Comparison of ENCODE assay signal across 14 cellular contexts in genomic region chr11:64092761-64093136, GRCh38. TPM values are rescaled to one million over a fixed set of nuclear protein-coding genes. Genes with fewer than 3 reads are reported as not detected.
A peak's percentile ranks its signal among the peaks of the same experiment; 100 is the strongest.
DNase-seq lines count a peak whose midpoint lies in the region; ATAC-seq, FAIRE-seq and TF ChIP-seq lines count a peak whose summit lies in the region.
"Had no signal": no experiment of that assay in that cellular context is flagged by ENCODE, and none has a peak within 500 bp of the region (broad histone marks: within the 10 kb centered on the region; RNA-seq: fewer than 3 reads in every experiment).

No MANE protein-coding gene starts in this region.

- H3K4me1 ChIP-seq in BLaER1 treated with 17β-estradiol and CSF1 and Interleukin-3, amounts not matched to agents 10 nM and 100 nM = peaks cover 84 to 100% (median 100%) of the 10 kb centered on the region in 10 experiments

- no peaks in the 10 kb centered on the region for H3K36me3 Mint-ChIP-seq in osteocyte (ENCODE audit: unreplicated experiment)

- peak overlapping the region; percentile 82 to 98 (median 95) for H3K4me2 ChIP-seq in BLaER1 treated with 17β-estradiol and CSF1 and Interleukin-3, amounts not matched to agents 10 nM and 100 nM

- H3K9me3 Mint-ChIP-seq in osteocyte (ENCODE audit: unreplicated experiment) = no peaks in the 10 kb centered on the region

- no peaks in the 10 kb centered on the region for H3K27me3 Mint-ChIP-seq in osteocyte (ENCODE audit: unreplicated experiment)

- no peak for TF ChIP-seq POLR2A in NB4 (IDR thresholded peaks at IDR 0.05; ENCODE audit: extremely low read depth, insufficient read length)

- peak overlapping the region in 7 of 11 experiments; percentile 68 to 77 (median 74); a peak in 9 of 22 replicates for H3K9ac ChIP-seq in BLaER1 treated with 17β-estradiol and CSF1 and Interleukin-3, amounts not matched to agents 10 nM and 100 nM

- DNase-seq in NB4 (ENCODE audit: low read depth) (peak; percentile 16), dorsolateral prefrontal cortex (no peak), substantia nigra (lab: John Stamatoyannopoulos, UW) (no peak), osteocyte (ENCODE audit: extremely low spot score, unreplicated experiment) (no peak), D721Med (ENCODE audit: insufficient read length, low spot score) (no peak)
- DNase-seq: DMS153, KG1, NCI-H1105 treated with DMSO at 0.1 percent for 48 hours, NCI-H446 treated with DMSO at 0.1 percent for 48 hours, NCI-H82, SIG-M5 had no signal

- H4K20me1 ChIP-seq in BLaER1 treated with 17β-estradiol and CSF1 and Interleukin-3, amounts not matched to agents 10 nM and 100 nM = peaks cover 14 to 71% (median 32%) of the 10 kb centered on the region in 11 experiments; a peak in 17 of 22 replicates

- no peaks in the 10 kb centered on the region for H3K9me3 ChIP-seq in BLaER1 treated with 17β-estradiol and CSF1 and Interleukin-3, amounts not matched to agents 10 nM and 100 nM (replicated peaks in 1 of 11)

- no peak for ATAC-seq in GM21737 (IDR thresholded peaks at IDR 0.05; ENCODE audit: unreplicated experiment)

- no peaks in the 10 kb centered on the region for H3K36me3 ChIP-seq in BLaER1 treated with 17β-estradiol and CSF1 and Interleukin-3, amounts not matched to agents 10 nM and 100 nM

- H3K27me3 ChIP-seq in BLaER1 treated with 17β-estradiol and CSF1 and Interleukin-3, amounts not matched to agents 10 nM and 100 nM = no peaks in the 10 kb centered on the region
- no peaks in the 10 kb centered on the region for H3K27me3 ChIP-seq in dorsolateral prefrontal cortex

- no peak for FAIRE-seq in D721Med (lab: Jason Lieb, UNC)
- FAIRE-seq: HTR-8/SVneo had no signal

- no peak overlapping the region for H3K27ac Mint-ChIP-seq in osteocyte (ENCODE audit: unreplicated experiment)

- intact Hi-C loops in dorsolateral prefrontal cortex (cut with DNase I) = loop anchor here in 1 of 2 donors (1.0 kb wide), 1 partner anchor 44 kb away; no protein-coding TSS in a partner anchor

- H3K27ac ChIP-seq in BLaER1 treated with 17β-estradiol and CSF1 and Interleukin-3, amounts not matched to agents 10 nM and 100 nM = peak overlapping the region in 8 of 11 experiments; percentile 80 to 90 (median 84); a peak in 15 of 22 replicates
- peak overlapping the region in 58 of 59 donors; percentile 66 to 99 (median 92) for H3K27ac ChIP-seq in dorsolateral prefrontal cortex
- peak overlapping the region; percentile 94 for H3K27ac ChIP-seq in substantia nigra (ENCODE audit: low read depth, low read length, poor library complexity, severe bottlenecking)

- TF ChIP-seq CTCF in NB4 (IDR thresholded peaks at IDR 0.05; ENCODE audit: low read depth, low read length) (no peak), dorsolateral prefrontal cortex (IDR thresholded peaks at IDR 0.05 in 54 of 56, conservative IDR thresholded peaks at IDR 0.05 in 2 of 56; ENCODE audit: low read depth in 1 of 56, partially characterized antibody in 56 of 56) (peak in 1 of 56 donors; percentile 2), osteocyte (IDR thresholded peaks at IDR 0.05) (no peak), D721Med (IDR thresholded peaks at IDR 0.05; ENCODE audit: insufficient read depth, missing control alignments) (no peak)

- peaks cover 28% of the 10 kb centered on the region for H3K4me1 Mint-ChIP-seq in osteocyte (ENCODE audit: unreplicated experiment)

- H3K4me3 ChIP-seq in BLaER1 treated with 17β-estradiol and CSF1 and Interleukin-3, amounts not matched to agents 10 nM and 100 nM = no peak overlapping the region
- H3K4me3 ChIP-seq in NB4 (ENCODE audit: low read depth, low read length) (no peak overlapping the region), dorsolateral prefrontal cortex (no peak overlapping the region)

- no peak overlapping the region for H3K4me3 Mint-ChIP-seq in osteocyte (ENCODE audit: unreplicated experiment)

RNA-seq across cellular contexts. Expression of gene FLRT1, which starts 57.0 kb away (rescaled TPM):
- total RNA-seq in dorsolateral prefrontal cortex (10 to 100 TPM in 101 of 120 experiments, 1 to 10 TPM in 19; 5.1 to 24.0 (median 13.6) TPM), osteocyte (0.54 and 0.65 TPM in 2 replicates)
